1 cellular context compared by ENCODE assay signal in genomic region chr19:3565177-3565576, GRCh38.
A peak's percentile ranks its signal among the peaks of the same experiment; 100 is the strongest.
TF ChIP-seq lines count a peak whose summit lies in the region.

No MANE protein-coding gene starts in this region.

TF ChIP-seq in K562, 482 proteins besides CTCF, POLR2A, EP300 and RAD21 (continues in another document):
- TF ChIP-seq ARID1B (IDR thresholded peaks at IDR 0.05) (peak; percentile 63), ARHGAP35 (IDR thresholded peaks at IDR 0.05; ENCODE audit: partially characterized antibody) (no peak), CREB1 (IDR thresholded peaks at IDR 0.05) (no peak), CREB1 (CRISPR knock-in tag; IDR thresholded peaks at IDR 0.05) (peak; percentile 33; the same call in 1 of the 2 replicates), CBX2 (IDR thresholded peaks at IDR 0.05; ENCODE audit: insufficient read depth, low read length, poor library complexity, severe bottlenecking) (no peak), ZNF696 (CRISPR knock-in tag; conservative IDR thresholded peaks at IDR 0.05) (no peak), ZNF133 (CRISPR knock-in tag; IDR thresholded peaks at IDR 0.05) (no peak), ZNF347 (CRISPR knock-in tag; IDR thresholded peaks at IDR 0.05; ENCODE audit: low read depth) (no peak), ZFPM2 (CRISPR knock-in tag; IDR thresholded peaks at IDR 0.05) (no peak), HLTF (IDR thresholded peaks at IDR 0.05) (no peak), HNRNPL (IDR thresholded peaks at IDR 0.05; ENCODE audit: low read depth, low read length) (no peak), EWSR1 (IDR thresholded peaks at IDR 0.05; ENCODE audit: borderline replicate concordance, low read depth, partially characterized antibody) (no peak), SMARCE1 (IDR thresholded peaks at IDR 0.05) (peak; percentile 49; the same call in 1 of the 2 replicates), HDAC1 (IDR thresholded peaks at IDR 0.05) (no peak), ZNF324 (CRISPR knock-in tag; IDR thresholded peaks at IDR 0.05) (no peak), BACH1 (tag; IDR thresholded peaks at IDR 0.05) (no peak), SMARCB1 (IDR thresholded peaks at IDR 0.05; ENCODE audit: insufficient read length, low read depth) (no peak), HNRNPUL1 (IDR thresholded peaks at IDR 0.05; ENCODE audit: low read length) (no peak), DEAF1 (CRISPR knock-in tag; IDR thresholded peaks at IDR 0.05) (no peak), ZSCAN32 (CRISPR knock-in tag; IDR thresholded peaks at IDR 0.05) (no peak), NRF1 (conservative IDR thresholded peaks at IDR 0.05 in 1 of 2, IDR thresholded peaks at IDR 0.05 in 1 of 2) (peak in 1 of 2 experiments; percentile 28; a peak in 1 of 4 replicates), FOXJ3 (CRISPR knock-in tag; IDR thresholded peaks at IDR 0.05) (no peak), ZBED1 (IDR thresholded peaks at IDR 0.05) (no peak), NBN (IDR thresholded peaks at IDR 0.05; ENCODE audit: low read depth) (no peak), ATF3 (IDR thresholded peaks at IDR 0.05) (peak; percentile 81), ATF3 (CRISPR knock-in tag; conservative IDR thresholded peaks at IDR 0.05) (no peak), JUND (IDR thresholded peaks at IDR 0.05; ENCODE audit: borderline replicate concordance, low read depth, low read length) (peak; percentile 81), JUND (tag; IDR thresholded peaks at IDR 0.05; ENCODE audit: borderline replicate concordance, low read depth, low read length) (no peak; the same call in 2 of the 3 replicates), ADNP (tag; IDR thresholded peaks at IDR 0.05) (no peak), EP400 (IDR thresholded peaks at IDR 0.05) (no peak), FOXJ2 (tag; IDR thresholded peaks at IDR 0.05) (no peak), POLR2H (tag; IDR thresholded peaks at IDR 0.05; ENCODE audit: low read depth) (no peak), CBFA2T3 (IDR thresholded peaks at IDR 0.05) (0 out of 2 replicates have a peak, but pooled peaks have one; percentile 9), SFPQ (IDR thresholded peaks at IDR 0.05; ENCODE audit: low read depth, low read length) (no peak), FIP1L1 (IDR thresholded peaks at IDR 0.05; ENCODE audit: low read depth, low read length, poor library complexity, severe bottlenecking) (no peak), E2F4 (CRISPR knock-in tag; IDR thresholded peaks at IDR 0.05; ENCODE audit: low read depth) (no peak), ELK1 (CRISPR knock-in tag; IDR thresholded peaks at IDR 0.05) (no peak), CCNT2 (IDR thresholded peaks at IDR 0.05; ENCODE audit: borderline replicate concordance, extremely low read depth, insufficient read length, low read depth, low read length) (no peak), SIN3B (IDR thresholded peaks at IDR 0.05; ENCODE audit: low read depth) (no peak), NFE2 (IDR thresholded peaks at IDR 0.05; ENCODE audit: low read depth) (no peak), CEBPZ (IDR thresholded peaks at IDR 0.05; ENCODE audit: borderline replicate concordance, low read depth, low read length) (no peak), ZNF398 (CRISPR knock-in tag; IDR thresholded peaks at IDR 0.05) (no peak), MLLT1 (IDR thresholded peaks at IDR 0.05) (peak in 1 of 2 experiments; percentile 75; a peak in 2 of 4 replicates), HCFC1 (IDR thresholded peaks at IDR 0.05; ENCODE audit: low read depth, low read length) (no peak), ZNF764 (CRISPR knock-in tag; IDR thresholded peaks at IDR 0.05; ENCODE audit: low read depth) (no peak), HINFP (tag; conservative IDR thresholded peaks at IDR 0.05; ENCODE audit: low read depth) (no peak), HOXB6 (CRISPR knock-in tag; IDR thresholded peaks at IDR 0.05; ENCODE audit: borderline replicate concordance) (no peak), MBD2 (IDR thresholded peaks at IDR 0.05; ENCODE audit: borderline replicate concordance, low read depth) (no peak), CGGBP1 (CRISPR knock-in tag; IDR thresholded peaks at IDR 0.05) (no peak), GABPB2 (CRISPR knock-in tag; conservative IDR thresholded peaks at IDR 0.05) (no peak), TEAD1 (CRISPR knock-in tag; IDR thresholded peaks at IDR 0.05) (no peak), ZNF24 (IDR thresholded peaks at IDR 0.05) (no peak), PKNOX1 (IDR thresholded peaks at IDR 0.05) (peak; percentile 52; the same call in 1 of the 2 replicates), ZEB2 (IDR thresholded peaks at IDR 0.05) (no peak), SIN3A (IDR thresholded peaks at IDR 0.05; ENCODE audit: borderline replicate concordance in 2 of 2, control insufficient read depth in 1 of 2, low read depth in 2 of 2, low read length in 2 of 2) (no peak), ZFP30 (CRISPR knock-in tag; IDR thresholded peaks at IDR 0.05; ENCODE audit: borderline replicate concordance) (no peak)
